Comparison of ENCODE assay signal across 20 cellular contexts in genomic region chr14:81222694-81223093, GRCh38. TPM values are rescaled to one million over a fixed set of nuclear protein-coding genes. Genes with fewer than 3 reads are reported as not detected.
DNase-seq lines count a peak whose midpoint lies in the region; ATAC-seq, FAIRE-seq and TF ChIP-seq lines count a peak whose summit lies in the region.
"Had no signal": no experiment of that assay in that cellular context is flagged by ENCODE, and none has a peak within 500 bp of the region (broad histone marks: within the 10 kb centered on the region; RNA-seq: fewer than 3 reads in every experiment).

No MANE protein-coding gene starts in this region.

- ATAC-seq in HG03280 (IDR thresholded peaks at IDR 0.05; ENCODE audit: unreplicated experiment): no peak
- ATAC-seq: left lobe of liver, right cardiac atrium had no signal

- H4K20me1 ChIP-seq in PC-9 (ENCODE audit: insufficient read depth): no peaks in the 10 kb centered on the region

- no peaks in the 10 kb centered on the region for H3K27me3 Mint-ChIP-seq in activated CD4-positive, alpha-beta T cell treated with anti-CD3 and anti-CD28 coated beads, Interleukin-2, amount 10 ng/mL, durations not matched to agents 7 days and 5 days

- no peak for DNase-seq in activated CD4-positive, alpha-beta T cell treated with anti-CD3 and anti-CD28 coated beads, Interleukin-2, amount 10 ng/mL, durations not matched to agents 7 days and 5 days
- no peak for DNase-seq in activated CD4-positive, alpha-beta T cell treated with anti-CD3 and anti-CD28 coated beads, Interleukin-2, amount 50 U/mL, for 48 hours
- no peak for DNase-seq in PC-9
- peak; percentile 24 for DNase-seq in fibroblast of peridontal ligament (ENCODE audit: extremely low read depth)
- DNase-seq in small intestine: peak; percentile 67
- no peak for DNase-seq in anterior cingulate cortex (lab: John Stamatoyannopoulos, UW)
- no peak for DNase-seq in globus pallidus (ENCODE audit: low spot score)
- DNase-seq: erythroblast; HFFc6; NCI-H2171; NCI-H526; nucleus accumbens; right cardiac atrium; stimulated activated CD4-positive, alpha-beta T cell treated with anti-CD3 and anti-CD28 coated beads, Interleukin-15, amount 100 ng/mL, for 24 hours; T-helper 2 cell had no signal

- H3K27ac ChIP-seq in PC-9: no peak overlapping the region
- H3K27ac ChIP-seq in small intestine (ENCODE audit: low read depth in 1 of 2, low read length in 1 of 2): no peak overlapping the region

- H3K4me1 ChIP-seq in PC-9 (replicated peaks; ENCODE audit: insufficient read depth): peaks cover 23% of the 10 kb centered on the region
- H3K4me1 ChIP-seq in small intestine (ENCODE audit: control insufficient read depth in 2 of 2, insufficient read depth in 1 of 2, low read depth in 1 of 2, low read length in 1 of 2): peaks cover 0 to 2% of the 10 kb centered on the region in 2 donors

- TF ChIP-seq CTCF in PC-9 (conservative IDR thresholded peaks at IDR 0.05): no peak

- no peaks in the 10 kb centered on the region for H3K9me3 ChIP-seq in PC-9 (ENCODE audit: insufficient read depth, low read depth)
- H3K9me3 ChIP-seq in small intestine (ENCODE audit: control insufficient read depth, low read depth): no peaks in the 10 kb centered on the region
- H3K9me3 ChIP-seq: thoracic aorta had no signal

- FAIRE-seq in small intestine (lab: Jason Lieb, UNC): no peak

- POLR2A ChIA-PET in activated CD4-positive, alpha-beta T cell treated with anti-CD3 and anti-CD28 coated beads, Interleukin-2, amount 10 ng/mL, durations not matched to agents 7 days and 5 days (lab: Charles Lee): no interaction called here
- POLR2A ChIA-PET in PC-9 (lab: Charles Lee; ENCODE audit: unreplicated experiment): no interaction called here

- H3K36me3 ChIP-seq in PC-9 (ENCODE audit: low read depth): no peaks in the 10 kb centered on the region
- no peaks in the 10 kb centered on the region for H3K36me3 ChIP-seq in small intestine (ENCODE audit: control insufficient read depth in 2 of 2, insufficient read depth in 2 of 2, low read length in 2 of 2)
- H3K36me3 ChIP-seq: cardiac muscle cell, thoracic aorta had no signal

- H3K36me3 Mint-ChIP-seq in activated CD4-positive, alpha-beta T cell treated with anti-CD3 and anti-CD28 coated beads, Interleukin-2, amount 10 ng/mL, durations not matched to agents 7 days and 5 days (ENCODE audit: low read depth): peaks cover 10% of the 10 kb centered on the region
- H3K36me3 Mint-ChIP-seq: CD14-positive monocyte had no signal

- peaks cover 25% of the 10 kb centered on the region for H3K4me1 Mint-ChIP-seq in activated CD4-positive, alpha-beta T cell treated with anti-CD3 and anti-CD28 coated beads, Interleukin-2, amount 10 ng/mL, durations not matched to agents 7 days and 5 days

- intact Hi-C loops in PC-9 (cut with micrococcal nuclease; ENCODE audit: unreplicated experiment): no loop called here

- H3K9me3 Mint-ChIP-seq in activated CD4-positive, alpha-beta T cell treated with anti-CD3 and anti-CD28 coated beads, Interleukin-2, amount 10 ng/mL, durations not matched to agents 7 days and 5 days: peaks cover 4% of the 10 kb centered on the region

- no peak overlapping the region for H3K4me3 ChIP-seq in PC-9
- H3K4me3 ChIP-seq in small intestine (ENCODE audit: low read depth in 1 of 2, low read length in 2 of 2): no peak overlapping the region
- H3K4me3 ChIP-seq: cardiac muscle cell, thoracic aorta had no signal

- no peak overlapping the region for H2AFZ ChIP-seq in PC-9

- BruUV-seq in PC-9 (replicated peaks; lab: Mats Ljungman, UMichigan): no TSS peak

- peaks cover 17% of the 10 kb centered on the region; the same call in 1 of the 2 replicates for H3F3A ChIP-seq in PC-9 (ENCODE audit: insufficient read depth, low read depth)

- H3K9me2 ChIP-seq in PC-9 (ENCODE audit: insufficient read depth): no peaks in the 10 kb centered on the region

- WGBS in small intestine, 3 donors: 62 to 76% (median 67%) methylated on average over 2 of the region's 2 CpGs

- H3K27me3 ChIP-seq in PC-9 (ENCODE audit: insufficient read depth, low read depth): no peaks in the 10 kb centered on the region
- H3K27me3 ChIP-seq in small intestine (ENCODE audit: control insufficient read depth in 2 of 2, insufficient read depth in 2 of 2, low read length in 2 of 2): no peaks in the 10 kb centered on the region
- H3K27me3 ChIP-seq: cardiac muscle cell had no signal

- peak overlapping the region; percentile 69 for H3K27ac Mint-ChIP-seq in activated CD4-positive, alpha-beta T cell treated with anti-CD3 and anti-CD28 coated beads, Interleukin-2, amount 10 ng/mL, durations not matched to agents 7 days and 5 days

- H3K4me2 ChIP-seq in PC-9: 0 out of 2 replicates have a peak overlapping the region, but pooled peaks have one; percentile 80

- CTCF ChIA-PET in activated CD4-positive, alpha-beta T cell treated with anti-CD3 and anti-CD28 coated beads, Interleukin-2, amount 10 ng/mL, durations not matched to agents 7 days and 5 days (lab: Charles Lee): interaction anchor here (0.5 kb wide), 1 partner anchor 472 kb away, joined by 5 read pairs; no protein-coding TSS in a partner anchor
- CTCF ChIA-PET in PC-9 (lab: Charles Lee): no interaction called here

- H3K79me2 ChIP-seq in PC-9 (ENCODE audit: low read depth): peaks cover 24% of the 10 kb centered on the region

- H3K4me3 Mint-ChIP-seq in activated CD4-positive, alpha-beta T cell treated with anti-CD3 and anti-CD28 coated beads, Interleukin-2, amount 10 ng/mL, durations not matched to agents 7 days and 5 days: no peak overlapping the region

RNA-seq across cellular contexts. Expression of gene GTF2A1, which starts 1.9 kb away (rescaled TPM):
- 10 to 100 TPM; 35.3 to 46.9 TPM for total RNA-seq in activated CD4-positive, alpha-beta T cell treated with anti-CD3 and anti-CD28 coated beads, Interleukin-2, amount 10 ng/mL, durations not matched to agents 7 days and 5 days
- 6.7 and 13.9 TPM in 2 replicates for total RNA-seq in PC-9 (2021)
- polyA plus RNA-seq in small intestine: 1 to 10 TPM; 4.9 to 8.7 (median 7.0) TPM

Comparison
In these comparisons a context has a peak if more than half of its experiments do, and no peak if none do; other contexts are left out.
1. DNase-seq: peak in fibroblast of peridontal ligament (single experiment) and small intestine (single experiment); none in activated CD4-positive, alpha-beta T cell treated with anti-CD3 and anti-CD28 coated beads, Interleukin-2, amount 10 ng/mL, durations not matched to agents 7 days and 5 days (single experiment), activated CD4-positive, alpha-beta T cell treated with anti-CD3 and anti-CD28 coated beads, Interleukin-2, amount 50 U/mL, for 48 hours (0 of 2), PC-9 (0 of 2), anterior cingulate cortex (0 of 58) and globus pallidus (single experiment).